Comparison of ENCODE assay signal across 9 cellular contexts in the genomic region with DNA sequence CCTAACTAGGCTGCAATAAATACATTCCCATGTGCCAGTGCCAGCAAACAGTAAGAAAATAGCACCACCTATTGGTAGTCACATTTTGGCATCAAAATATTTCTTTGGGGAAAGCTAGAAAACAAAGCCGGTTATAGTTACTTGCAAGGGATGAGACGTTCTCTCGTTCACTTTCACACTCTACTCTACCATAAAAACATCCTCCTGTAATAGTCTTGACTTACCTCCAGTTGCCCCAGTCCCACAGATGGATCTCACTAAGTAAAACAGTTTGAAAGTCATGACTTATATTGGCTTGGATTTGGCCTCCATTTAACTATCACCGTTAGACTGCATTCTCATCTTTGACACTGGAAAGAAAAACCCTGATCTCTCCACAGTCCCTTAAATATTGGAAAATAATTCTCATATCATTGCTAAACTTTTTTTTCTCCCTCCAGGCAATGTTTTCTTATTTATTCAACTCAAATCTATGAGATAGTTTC. TPM values are rescaled to one million over a fixed set of nuclear protein-coding genes. Genes with fewer than 3 reads are reported as not detected.
DNase-seq lines count a peak whose midpoint lies in the region; ATAC-seq and TF ChIP-seq lines count a peak whose summit lies in the region.
"Had no signal": no experiment of that assay in that cellular context is flagged by ENCODE, and none has a peak within 500 bp of the region (broad histone marks: within the 10 kb centered on the region; RNA-seq: fewer than 3 reads in every experiment).

No MANE protein-coding gene starts in this region.

- peaks cover 0 to 2% (median 0%) of the 10 kb centered on the region in 4 donors for H3K27me3 ChIP-seq in liver (ENCODE audit: control insufficient read depth in 4 of 4, insufficient read depth in 4 of 4, low read length in 3 of 4)
- H3K27me3 ChIP-seq: SJCRH30 had no signal

- no peak overlapping the region for H3K4me3 ChIP-seq in liver (ENCODE audit: low read depth in 1 of 3, low read length in 3 of 3)
- H3K4me3 ChIP-seq: SJCRH30 had no signal

- DNase-seq in CD14-positive monocyte (ENCODE audit: low spot score): no peak
- peak; percentile 87 for DNase-seq in NAMALWA (ENCODE audit: low spot score)
- peak; percentile 60 for DNase-seq in astrocyte of the hippocampus (ENCODE audit: low read depth, low spot score)
- no peak for DNase-seq in activated T-helper 1 cell treated with anti-CD3 and anti-CD28 coated beads, Interleukin-12 subunit alpha, Interleukin-12 subunit beta, Interleukin-2, Interleukin-4 antibody, amounts not matched to agents 30 ng/mL and 10 ng/mL and 1 ng/mL, durations not matched to agents 14 hours and 24 hours and 36 hours (ENCODE audit: low spot score)
- no peak for DNase-seq in 8988T
- DNase-seq in activated naive CD4-positive, alpha-beta T cell treated with anti-CD3 and anti-CD28 coated beads for 36 hours: no peak

- H3K4me1 ChIP-seq in liver (ENCODE audit: control insufficient read depth in 4 of 4, insufficient read depth in 4 of 4, low read length in 3 of 4): peaks cover 0 to 3% (median 1%) of the 10 kb centered on the region in 4 donors
- H3K4me1 ChIP-seq: SJCRH30 had no signal

- H3K27ac ChIP-seq in liver (ENCODE audit: low read depth in 1 of 2, low read length in 2 of 2): no peak overlapping the region
- H3K27ac ChIP-seq: SJCRH30 had no signal

- H3K9ac ChIP-seq in liver (ENCODE audit: low read depth in 1 of 2, low read length in 2 of 2): no peak overlapping the region

- H3K36me3 ChIP-seq in liver (ENCODE audit: control insufficient read depth in 4 of 4, insufficient read depth in 3 of 4, low read depth in 1 of 4, low read length in 3 of 4): no peaks in the 10 kb centered on the region
- H3K36me3 ChIP-seq: SJCRH30 had no signal

- H3K9me3 ChIP-seq in liver (ENCODE audit: control insufficient read depth in 4 of 4, low read length in 3 of 4): no peaks in the 10 kb centered on the region
- H3K9me3 ChIP-seq: SJCRH30 had no signal

- TF ChIP-seq CTCF in CD14-positive monocyte (IDR thresholded peaks at IDR 0.05): peak; percentile 56
- peak; percentile 42 for TF ChIP-seq CTCF in liver (IDR thresholded peaks at IDR 0.05; ENCODE audit: low read depth, low read length, missing input control)

- peaks cover 2% of the 10 kb centered on the region for H3K4me1 Mint-ChIP-seq in CD14-positive monocyte
- no peaks in the 10 kb centered on the region for H3K4me1 Mint-ChIP-seq in activated T-helper 1 cell treated with anti-CD3 and anti-CD28 coated beads, Interleukin-12 subunit alpha, Interleukin-12 subunit beta, Interleukin-2, Interleukin-4 antibody, amounts not matched to agents 30 ng/mL and 10 ng/mL and 1 ng/mL, durations not matched to agents 14 hours and 24 hours and 36 hours (ENCODE audit: low read depth)
- no peaks in the 10 kb centered on the region for H3K4me1 Mint-ChIP-seq in activated naive CD4-positive, alpha-beta T cell treated with anti-CD3 and anti-CD28 coated beads for 36 hours (ENCODE audit: low read depth)

- CTCF ChIA-PET in activated naive CD4-positive, alpha-beta T cell treated with anti-CD3 and anti-CD28 coated beads for 36 hours (lab: Charles Lee): interaction anchor here (0.6 to 3.6 kb wide), 11 partner anchors 10 to 681 kb away, joined by 3 to 35 read pairs (median 4); partner anchors contain the start of gene BMP3

- peak; percentile 74 to 78 for TF ChIP-seq RAD21 in liver (IDR thresholded peaks at IDR 0.05)

- intact Hi-C loops in CD14-positive monocyte (cut with micrococcal nuclease): no loop called here
- intact Hi-C loops in activated T-helper 1 cell treated with anti-CD3 and anti-CD28 coated beads, Interleukin-12 subunit alpha, Interleukin-12 subunit beta, Interleukin-2, Interleukin-4 antibody, amounts not matched to agents 30 ng/mL and 10 ng/mL and 1 ng/mL, durations not matched to agents 14 hours and 24 hours and 36 hours (cut with micrococcal nuclease): loop anchor here (2.0 kb wide), 1 partner anchor 673 kb away; no protein-coding TSS in a partner anchor
- intact Hi-C loops in activated naive CD4-positive, alpha-beta T cell treated with anti-CD3 and anti-CD28 coated beads for 36 hours (cut with micrococcal nuclease): loop anchor here (1.0 to 2.0 kb wide), 3 partner anchors 49 to 679 kb away; no protein-coding TSS in a partner anchor

- H3K4me3 Mint-ChIP-seq in CD14-positive monocyte: no peak overlapping the region
- H3K4me3 Mint-ChIP-seq in activated T-helper 1 cell treated with anti-CD3 and anti-CD28 coated beads, Interleukin-12 subunit alpha, Interleukin-12 subunit beta, Interleukin-2, Interleukin-4 antibody, amounts not matched to agents 30 ng/mL and 10 ng/mL and 1 ng/mL, durations not matched to agents 14 hours and 24 hours and 36 hours: no peak overlapping the region
- H3K4me3 Mint-ChIP-seq in activated naive CD4-positive, alpha-beta T cell treated with anti-CD3 and anti-CD28 coated beads for 36 hours: no peak overlapping the region

- 19% methylated on average over 4 of the region's 4 CpGs for WGBS in liver

- no peak overlapping the region for H3K27ac Mint-ChIP-seq in CD14-positive monocyte
- no peak overlapping the region for H3K27ac Mint-ChIP-seq in activated T-helper 1 cell treated with anti-CD3 and anti-CD28 coated beads, Interleukin-12 subunit alpha, Interleukin-12 subunit beta, Interleukin-2, Interleukin-4 antibody, amounts not matched to agents 30 ng/mL and 10 ng/mL and 1 ng/mL, durations not matched to agents 14 hours and 24 hours and 36 hours
- H3K27ac Mint-ChIP-seq in activated naive CD4-positive, alpha-beta T cell treated with anti-CD3 and anti-CD28 coated beads for 36 hours: no peak overlapping the region

- peaks cover 5 to 7% (median 6%) of the 10 kb centered on the region in 3 donors for H3K27me3 Mint-ChIP-seq in CD14-positive monocyte (ENCODE audit: low read depth in 3 of 3)
- H3K27me3 Mint-ChIP-seq in activated T-helper 1 cell treated with anti-CD3 and anti-CD28 coated beads, Interleukin-12 subunit alpha, Interleukin-12 subunit beta, Interleukin-2, Interleukin-4 antibody, amounts not matched to agents 30 ng/mL and 10 ng/mL and 1 ng/mL, durations not matched to agents 14 hours and 24 hours and 36 hours (ENCODE audit: insufficient read depth): peaks cover 10% of the 10 kb centered on the region
- H3K27me3 Mint-ChIP-seq in activated naive CD4-positive, alpha-beta T cell treated with anti-CD3 and anti-CD28 coated beads for 36 hours (ENCODE audit: low read depth): no peaks in the 10 kb centered on the region

- no peaks in the 10 kb centered on the region for H3K9me3 Mint-ChIP-seq in CD14-positive monocyte
- no peaks in the 10 kb centered on the region for H3K9me3 Mint-ChIP-seq in activated T-helper 1 cell treated with anti-CD3 and anti-CD28 coated beads, Interleukin-12 subunit alpha, Interleukin-12 subunit beta, Interleukin-2, Interleukin-4 antibody, amounts not matched to agents 30 ng/mL and 10 ng/mL and 1 ng/mL, durations not matched to agents 14 hours and 24 hours and 36 hours
- no peaks in the 10 kb centered on the region for H3K9me3 Mint-ChIP-seq in activated naive CD4-positive, alpha-beta T cell treated with anti-CD3 and anti-CD28 coated beads for 36 hours

- H3K36me3 Mint-ChIP-seq in CD14-positive monocyte: no peaks in the 10 kb centered on the region
- H3K36me3 Mint-ChIP-seq in activated T-helper 1 cell treated with anti-CD3 and anti-CD28 coated beads, Interleukin-12 subunit alpha, Interleukin-12 subunit beta, Interleukin-2, Interleukin-4 antibody, amounts not matched to agents 30 ng/mL and 10 ng/mL and 1 ng/mL, durations not matched to agents 14 hours and 24 hours and 36 hours (ENCODE audit: low read depth): no peaks in the 10 kb centered on the region
- H3K36me3 Mint-ChIP-seq in activated naive CD4-positive, alpha-beta T cell treated with anti-CD3 and anti-CD28 coated beads for 36 hours (ENCODE audit: low read depth): no peaks in the 10 kb centered on the region

- peak; percentile 56 for ATAC-seq in GM18502 (IDR thresholded peaks at IDR 0.05; ENCODE audit: poor library complexity, unreplicated experiment)

TF ChIP-seq in liver, 16 proteins besides CTCF, POLR2A, EP300 and RAD21 (continues in another document):
- TF ChIP-seq, protein P1, sequence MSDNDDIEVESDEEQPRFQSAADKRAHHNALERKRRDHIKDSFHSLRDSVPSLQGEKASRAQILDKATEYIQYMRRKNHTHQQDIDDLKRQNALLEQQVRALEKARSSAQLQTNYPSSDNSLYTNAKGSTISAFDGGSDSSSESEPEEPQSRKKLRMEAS (IDR thresholded peaks at IDR 0.05): no peak
- TF ChIP-seq ZBTB33 (IDR thresholded peaks at IDR 0.05) (no peak), SP1 (IDR thresholded peaks at IDR 0.05) (no peak), GABPA (IDR thresholded peaks at IDR 0.05 in 1 of 2, conservative IDR thresholded peaks at IDR 0.05 in 1 of 2) (no peak), EGR1 (IDR thresholded peaks at IDR 0.05; ENCODE audit: low read depth in 2 of 2) (no peak), FOXA2 (IDR thresholded peaks at IDR 0.05) (no peak), JUND (IDR thresholded peaks at IDR 0.05) (no peak), TAF1 (conservative IDR thresholded peaks at IDR 0.05) (no peak), HNF4G (IDR thresholded peaks at IDR 0.05) (no peak)
- TF ChIP-seq, protein P2, sequence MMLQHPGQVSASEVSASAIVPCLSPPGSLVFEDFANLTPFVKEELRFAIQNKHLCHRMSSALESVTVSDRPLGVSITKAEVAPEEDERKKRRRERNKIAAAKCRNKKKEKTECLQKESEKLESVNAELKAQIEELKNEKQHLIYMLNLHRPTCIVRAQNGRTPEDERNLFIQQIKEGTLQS (IDR thresholded peaks at IDR 0.05): no peak

RNA-seq across cellular contexts. Expression of gene BMP3, which starts 9.7 kb away (rescaled TPM):
- polyA plus RNA-seq in CD14-positive monocyte (not detected), liver (not detected)
- total RNA-seq in liver: under 1 TPM in 1 of 2 donors, not detected in 1; 0.47 TPM
- total RNA-seq in activated T-helper 1 cell treated with anti-CD3 and anti-CD28 coated beads, Interleukin-12 subunit alpha, Interleukin-12 subunit beta, Interleukin-2, Interleukin-4 antibody, amounts not matched to agents 30 ng/mL and 10 ng/mL and 1 ng/mL, durations not matched to agents 14 hours and 24 hours and 36 hours: not detected in 2 replicates
- not detected for total RNA-seq in activated naive CD4-positive, alpha-beta T cell treated with anti-CD3 and anti-CD28 coated beads for 36 hours

Comparison
In these comparisons a context has a peak if more than half of its experiments do, and no peak if none do; other contexts are left out.
1. DNase-seq: peak in NAMALWA (single experiment) and astrocyte of the hippocampus (single experiment); none in CD14-positive monocyte (single experiment), activated T-helper 1 cell treated with anti-CD3 and anti-CD28 coated beads, Interleukin-12 subunit alpha, Interleukin-12 subunit beta, Interleukin-2, Interleukin-4 antibody, amounts not matched to agents 30 ng/mL and 10 ng/mL and 1 ng/mL, durations not matched to agents 14 hours and 24 hours and 36 hours (single experiment), 8988T (single experiment) and activated naive CD4-positive, alpha-beta T cell treated with anti-CD3 and anti-CD28 coated beads for 36 hours (single experiment).
2. intact Hi-C loops: an anchor here in activated T-helper 1 cell treated with anti-CD3 and anti-CD28 coated beads, Interleukin-12 subunit alpha, Interleukin-12 subunit beta, Interleukin-2, Interleukin-4 antibody, amounts not matched to agents 30 ng/mL and 10 ng/mL and 1 ng/mL, durations not matched to agents 14 hours and 24 hours and 36 hours (2.0 kb wide) and activated naive CD4-positive, alpha-beta T cell treated with anti-CD3 and anti-CD28 coated beads for 36 hours (1.0 to 2.0 kb wide); none called in CD14-positive monocyte.